Comparison of ENCODE assay signal across 22 cellular contexts in genomic region chr12:94592080-94592479, GRCh38. TPM values are rescaled to one million over a fixed set of nuclear protein-coding genes. Genes with fewer than 3 reads are reported as not detected.
A peak's percentile ranks its signal among the peaks of the same experiment; 100 is the strongest.
DNase-seq lines count a peak whose midpoint lies in the region; ATAC-seq and TF ChIP-seq lines count a peak whose summit lies in the region.
"Had no signal": no experiment of that assay in that cellular context is flagged by ENCODE, and none has a peak within 500 bp of the region (broad histone marks: within the 10 kb centered on the region; RNA-seq: fewer than 3 reads in every experiment).

No MANE protein-coding gene starts in this region.

- 87 to 93% methylated on average over 6 of the region's 6 CpGs for whole genome bisulfite sequencing in GM23248 (ENCODE audit: low coverage in 1 of 2, low lambda C conversion rate in 2 of 2, missing lambda C conversion rate in 2 of 2), 2 experiments

- no peak overlapping the region for H3K4me2 ChIP-seq in GM23248 (ENCODE audit: unreplicated experiment)

- no peaks in the 10 kb centered on the region for H3K27me3 ChIP-seq in breast epithelium
- H3K27me3 ChIP-seq in colonic mucosa = no peaks in the 10 kb centered on the region
- no peaks in the 10 kb centered on the region for H3K27me3 ChIP-seq in gastrocnemius medialis
- no peaks in the 10 kb centered on the region for H3K27me3 ChIP-seq in GM23248 (replicated peaks; ENCODE audit: insufficient read depth)
- H3K27me3 ChIP-seq: neutrophil had no signal

- ATAC-seq in gastrocnemius medialis = no peak
- ATAC-seq: CD8-positive, alpha-beta T cell had no signal

- no peaks in the 10 kb centered on the region for H4K20me1 ChIP-seq in GM23248 (ENCODE audit: insufficient read depth)

- CTCF ChIA-PET in MCF 10A (lab: Yijun Ruan, JAX) = interaction anchor here (0.6 kb wide), 2 partner anchors 514 to 727 kb away, joined by 3 read pairs; no protein-coding TSS in a partner anchor

- TF ChIP-seq CTCF in MCF 10A (IDR thresholded peaks at IDR 0.05; ENCODE audit: unreplicated experiment) (no peak), breast epithelium (IDR thresholded peaks at IDR 0.05) (no peak), colonic mucosa (IDR thresholded peaks at IDR 0.05) (no peak), gastrocnemius medialis (IDR thresholded peaks at IDR 0.05 in 4 of 5, conservative IDR thresholded peaks at IDR 0.05 in 1 of 5) (no peak), GM13977 (IDR thresholded peaks at IDR 0.05; ENCODE audit: extremely low read depth, insufficient read depth, missing control alignments) (no peak)

- DNase-seq in MCF 10A (ENCODE audit: unreplicated experiment) (peak; percentile 29), breast epithelium (ENCODE audit: low spot score in 2 of 2) (no peak), colonic mucosa (no peak), glomerular endothelial cell (ENCODE audit: extremely low read depth, low read depth, low spot score) (peak; percentile 62), gastrocnemius medialis (no peak), GM13977 (ENCODE audit: low spot score) (no peak), GM23248 (no peak), NCI-H2171 (lab: John Stamatoyannopoulos, UW) (no peak)
- DNase-seq: activated CD4-positive, alpha-beta T cell treated with anti-CD3 and anti-CD28 coated beads, Interleukin-2, amount 10 ng/mL, durations not matched to agents 24 days and 14 days; activated T-cell treated with anti-CD3 and anti-CD28 coated beads, Interleukin-2, amount 50 U/mL, for 24 hours; CD8-positive, alpha-beta T cell; effector memory CD4-positive, alpha-beta T cell; kidney; NCI-H1436; NCI-H2107; NCI-H510A; Right ventricle myocardium superior; T-helper 9 cell had no signal

- H3K79me2 ChIP-seq in GM23248 (ENCODE audit: insufficient read depth) = no peaks in the 10 kb centered on the region

- no peaks in the 10 kb centered on the region for H3K36me3 Mint-ChIP-seq in MCF 10A (ENCODE audit: insufficient read depth, unreplicated experiment)
- H3K36me3 Mint-ChIP-seq: CD8-positive, alpha-beta T cell had no signal

- in situ Hi-C loops in gastrocnemius medialis (cut with MboI; ENCODE audit: low sequenced_read_pairs in 4 of 4) = no loop called here
- in situ Hi-C loops in GM13977 (cut with MboI; ENCODE audit: low pct_unique_long_range_greater_than_20kb, low sequenced_read_pairs, unreplicated experiment) = no loop called here
- in situ Hi-C loops in GM23248 (cut with MboI) = no loop called here

- H3K27ac Mint-ChIP-seq in MCF 10A (ENCODE audit: low read depth, unreplicated experiment) = peak overlapping the region; percentile 19
- H3K27ac Mint-ChIP-seq: activated CD4-positive, alpha-beta T cell treated with anti-CD3 and anti-CD28 coated beads, Interleukin-2, amount 10 ng/mL, durations not matched to agents 24 days and 14 days; activated T-cell treated with anti-CD3 and anti-CD28 coated beads, Interleukin-2, amount 50 U/mL, for 24 hours; CD8-positive, alpha-beta T cell; stimulated activated naive CD8-positive, alpha-beta T cell treated with anti-CD3 and anti-CD28 coated beads, Interleukin-15, Interleukin-2, amounts not matched to agents 100 ng/mL and 50 ng/mL, for 24 hours had no signal

- TF ChIP-seq POLR2A in breast epithelium (IDR thresholded peaks at IDR 0.05) = no peak
- no peak for TF ChIP-seq POLR2A in gastrocnemius medialis (IDR thresholded peaks at IDR 0.05)

- BruUV-seq in MCF 10A (replicated peaks; lab: Mats Ljungman, UMichigan) = no TSS peak

- no peaks in the 10 kb centered on the region for H3K4me1 Mint-ChIP-seq in MCF 10A (ENCODE audit: insufficient read depth, unreplicated experiment)
- H3K4me1 Mint-ChIP-seq: activated CD4-positive, alpha-beta T cell treated with anti-CD3 and anti-CD28 coated beads, Interleukin-2, amount 10 ng/mL, durations not matched to agents 24 days and 14 days had no signal

- no peaks in the 10 kb centered on the region for H3K9me2 ChIP-seq in GM23248 (ENCODE audit: insufficient read depth)

- H3K9me3 ChIP-seq in breast epithelium (no peaks in the 10 kb centered on the region), colonic mucosa (no peaks in the 10 kb centered on the region), gastrocnemius medialis (no peaks in the 10 kb centered on the region), GM23248 (ENCODE audit: low read depth) (no peaks in the 10 kb centered on the region)
- H3K9me3 ChIP-seq: neutrophil, thoracic aorta had no signal

- no peaks in the 10 kb centered on the region for H3K9me3 Mint-ChIP-seq in MCF 10A (ENCODE audit: unreplicated experiment)
- H3K9me3 Mint-ChIP-seq: activated CD4-positive, alpha-beta T cell treated with anti-CD3 and anti-CD28 coated beads, Interleukin-2, amount 10 ng/mL, durations not matched to agents 24 days and 14 days; activated T-cell treated with anti-CD3 and anti-CD28 coated beads, Interleukin-2, amount 50 U/mL, for 24 hours; CD8-positive, alpha-beta T cell; stimulated activated naive CD8-positive, alpha-beta T cell treated with anti-CD3 and anti-CD28 coated beads, Interleukin-15, Interleukin-2, amounts not matched to agents 100 ng/mL and 50 ng/mL, for 24 hours had no signal

- H3K9ac ChIP-seq in colonic mucosa (ENCODE audit: low read depth in 2 of 2, low read length in 2 of 2) (no peak overlapping the region), GM23248 (no peak overlapping the region)

- H3F3A ChIP-seq in GM23248 (ENCODE audit: insufficient read depth) = no peaks in the 10 kb centered on the region

- POLR2A ChIA-PET in MCF 10A (lab: Yijun Ruan, JAX) = no interaction called here

- H2AFZ ChIP-seq in GM23248 = no peak overlapping the region

- no peak overlapping the region for H3K27ac ChIP-seq in breast epithelium
- peak overlapping the region; percentile 12 for H3K27ac ChIP-seq in colonic mucosa
- peak overlapping the region in 3 of 4 donors; percentile 58 to 72 (median 61) for H3K27ac ChIP-seq in gastrocnemius medialis
- H3K27ac ChIP-seq in GM23248 = no peak overlapping the region
- H3K27ac ChIP-seq: neutrophil, thoracic aorta had no signal

- no peak overlapping the region for H3K4me3 Mint-ChIP-seq in MCF 10A (ENCODE audit: unreplicated experiment)
- H3K4me3 Mint-ChIP-seq: activated CD4-positive, alpha-beta T cell treated with anti-CD3 and anti-CD28 coated beads, Interleukin-2, amount 10 ng/mL, durations not matched to agents 24 days and 14 days; activated T-cell treated with anti-CD3 and anti-CD28 coated beads, Interleukin-2, amount 50 U/mL, for 24 hours; CD8-positive, alpha-beta T cell; stimulated activated naive CD8-positive, alpha-beta T cell treated with anti-CD3 and anti-CD28 coated beads, Interleukin-15, Interleukin-2, amounts not matched to agents 100 ng/mL and 50 ng/mL, for 24 hours had no signal

- H3K4me1 ChIP-seq in breast epithelium (no peaks in the 10 kb centered on the region), colonic mucosa (no peaks in the 10 kb centered on the region), gastrocnemius medialis (peaks cover 52 to 79% of the 10 kb centered on the region in 2 donors), GM23248 (ENCODE audit: insufficient read depth) (no peaks in the 10 kb centered on the region)

- intact Hi-C loops in MCF 10A (cut with micrococcal nuclease) (no loop called here), breast epithelium (cut with DNase I; ENCODE audit: low total_unique reads) (no loop called here), colonic mucosa (cut with DNase I) (no loop called here), gastrocnemius medialis (cut with DNase I; ENCODE audit: low total_unique reads) (no loop called here)

- no peaks in the 10 kb centered on the region for H3K27me3 Mint-ChIP-seq in MCF 10A (ENCODE audit: insufficient read depth, unreplicated experiment)
- H3K27me3 Mint-ChIP-seq: activated T-cell treated with anti-CD3 and anti-CD28 coated beads, Interleukin-2, amount 50 U/mL, for 24 hours; stimulated activated naive CD8-positive, alpha-beta T cell treated with anti-CD3 and anti-CD28 coated beads, Interleukin-15, Interleukin-2, amounts not matched to agents 100 ng/mL and 50 ng/mL, for 24 hours had no signal

- no peak overlapping the region for H3K4me3 ChIP-seq in breast epithelium
- no peak overlapping the region for H3K4me3 ChIP-seq in colonic mucosa
- H3K4me3 ChIP-seq in gastrocnemius medialis = no peak overlapping the region
- no peak overlapping the region for H3K4me3 ChIP-seq in GM23248
- H3K4me3 ChIP-seq: skin epidermis, thoracic aorta had no signal

- H3K36me3 ChIP-seq in breast epithelium = no peaks in the 10 kb centered on the region
- H3K36me3 ChIP-seq in colonic mucosa = no peaks in the 10 kb centered on the region
- no peaks in the 10 kb centered on the region for H3K36me3 ChIP-seq in gastrocnemius medialis
- H3K36me3 ChIP-seq in GM23248 (ENCODE audit: low read depth) = no peaks in the 10 kb centered on the region
- H3K36me3 ChIP-seq: thoracic aorta had no signal

RNA-seq across cellular contexts. Expression of gene TMCC3, which starts 58.3 kb away (rescaled TPM):
- total RNA-seq in MCF 10A (2022) = 1.9 and 7.0 TPM in 2 replicates
- total RNA-seq in breast epithelium = 10 to 100 TPM in 1 of 3 donors, 1 to 10 TPM in 2; 8.3 to 17.0 (median 8.9) TPM
- 10 to 100 TPM; 21.4 to 77.4 TPM for total RNA-seq in colonic mucosa
- 20.5 and 20.7 TPM in 2 replicates for total RNA-seq in glomerular endothelial cell
- total RNA-seq in gastrocnemius medialis = 10 to 100 TPM; 17.2 to 51.6 (median 39.5) TPM
- 0.11 and 0.13 TPM in 2 replicates for total RNA-seq in GM23248 (2014; rRNA removed; shearing (Covaris generic))
- 0.32 and 0.46 TPM in 2 replicates for polyA plus RNA-seq in GM23248 (2016; fragmentation: Nextera tagmentation; extraction: Ambion mirVana)
- total RNA-seq: activated CD4-positive, alpha-beta T cell treated with anti-CD3 and anti-CD28 coated beads, Interleukin-2, amount 10 ng/mL, durations not matched to agents 24 days and 14 days had no signal

Comparison
In these comparisons a context has a peak if more than half of its experiments do, and no peak if none do; other contexts are left out.
1. DNase-seq: peak in MCF 10A (single experiment) and glomerular endothelial cell (single experiment); none in breast epithelium (0 of 2), colonic mucosa (single experiment), gastrocnemius medialis (0 of 2), GM13977 (single experiment), GM23248 (single experiment) and NCI-H2171 (single experiment).
2. H3K27ac ChIP-seq: peak in colonic mucosa (single experiment) and gastrocnemius medialis (3 of 4); none in breast epithelium (0 of 2) and GM23248 (single experiment).